1 cellular context compared by ENCODE assay signal in the genomic region with DNA sequence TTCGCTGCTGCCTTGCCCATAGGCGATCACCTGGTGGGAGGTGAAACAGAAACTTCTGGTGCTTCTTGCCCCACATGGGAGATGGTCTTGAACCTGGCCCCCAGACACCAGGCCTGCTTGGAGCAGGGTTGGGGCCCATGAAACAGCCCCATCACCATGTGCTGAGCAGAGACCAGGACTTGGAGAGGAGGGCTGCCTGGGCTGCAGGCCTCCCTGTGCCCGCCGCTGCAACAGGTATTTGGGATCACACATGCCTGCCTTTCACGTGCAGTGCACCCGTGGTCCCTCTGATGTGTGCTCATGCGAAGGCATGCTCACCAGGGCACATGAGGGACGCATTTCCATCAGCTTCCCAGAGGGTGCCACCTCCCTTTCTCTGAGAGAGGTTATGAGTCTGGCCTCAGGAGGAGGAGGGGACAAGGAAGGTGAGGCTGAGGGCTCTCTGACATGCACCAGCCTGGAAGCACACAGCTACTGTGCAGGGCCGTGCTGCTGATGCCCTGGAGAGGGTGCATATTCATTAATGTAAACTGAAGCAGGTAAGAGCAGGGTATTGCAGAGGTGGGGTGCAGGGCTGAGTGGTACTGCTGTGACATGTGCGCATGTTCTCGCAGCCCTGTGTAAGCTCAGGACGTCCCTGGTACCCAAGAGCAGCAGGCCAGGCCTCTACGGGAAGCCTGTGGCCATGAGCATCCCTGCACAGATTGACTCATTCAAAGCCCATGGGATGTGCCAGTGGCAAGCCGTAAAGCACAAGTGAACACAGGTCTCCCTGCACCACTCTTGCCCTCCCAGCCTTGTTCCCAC.
TF ChIP-seq lines count a peak whose summit lies in the region.

No MANE protein-coding gene starts in this region.

TF ChIP-seq in H1, 55 proteins besides CTCF, POLR2A, EP300 and RAD21:
- TF ChIP-seq, protein P1, sequence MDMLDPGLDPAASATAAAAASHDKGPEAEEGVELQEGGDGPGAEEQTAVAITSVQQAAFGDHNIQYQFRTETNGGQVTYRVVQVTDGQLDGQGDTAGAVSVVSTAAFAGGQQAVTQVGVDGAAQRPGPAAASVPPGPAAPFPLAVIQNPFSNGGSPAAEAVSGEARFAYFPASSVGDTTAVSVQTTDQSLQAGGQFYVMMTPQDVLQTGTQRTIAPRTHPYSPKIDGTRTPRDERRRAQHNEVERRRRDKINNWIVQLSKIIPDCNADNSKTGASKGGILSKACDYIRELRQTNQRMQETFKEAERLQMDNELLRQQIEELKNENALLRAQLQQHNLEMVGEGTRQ (IDR thresholded peaks at IDR 0.05; ENCODE audit: low read length): no peak
- TF ChIP-seq SIX5 (IDR thresholded peaks at IDR 0.05; ENCODE audit: low read depth, low read length): no peak
- no peak for TF ChIP-seq CHD2 (IDR thresholded peaks at IDR 0.05; ENCODE audit: low read length)
- TF ChIP-seq FOSL1 (IDR thresholded peaks at IDR 0.05; ENCODE audit: insufficient read depth, low read depth, low read length): no peak
- no peak for TF ChIP-seq POU5F1 (IDR thresholded peaks at IDR 0.05; ENCODE audit: low read depth, low read length)
- TF ChIP-seq SP2 (IDR thresholded peaks at IDR 0.05; ENCODE audit: low read length): no peak
- no peak for TF ChIP-seq CHD1 (IDR thresholded peaks at IDR 0.05; ENCODE audit: low read depth, low read length)
- no peak for TF ChIP-seq SRF (IDR thresholded peaks at IDR 0.05; ENCODE audit: low read depth, low read length)
- TF ChIP-seq, protein P2, sequence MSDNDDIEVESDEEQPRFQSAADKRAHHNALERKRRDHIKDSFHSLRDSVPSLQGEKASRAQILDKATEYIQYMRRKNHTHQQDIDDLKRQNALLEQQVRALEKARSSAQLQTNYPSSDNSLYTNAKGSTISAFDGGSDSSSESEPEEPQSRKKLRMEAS (IDR thresholded peaks at IDR 0.05): no peak
- TF ChIP-seq, protein P3, sequence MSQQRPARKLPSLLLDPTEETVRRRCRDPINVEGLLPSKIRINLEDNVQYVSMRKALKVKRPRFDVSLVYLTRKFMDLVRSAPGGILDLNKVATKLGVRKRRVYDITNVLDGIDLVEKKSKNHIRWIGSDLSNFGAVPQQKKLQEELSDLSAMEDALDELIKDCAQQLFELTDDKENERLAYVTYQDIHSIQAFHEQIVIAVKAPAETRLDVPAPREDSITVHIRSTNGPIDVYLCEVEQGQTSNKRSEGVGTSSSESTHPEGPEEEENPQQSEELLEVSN (IDR thresholded peaks at IDR 0.05): no peak
- no peak for TF ChIP-seq BRCA1 (IDR thresholded peaks at IDR 0.05; ENCODE audit: low read depth, low read length)
- no peak for TF ChIP-seq SP4 (IDR thresholded peaks at IDR 0.05; ENCODE audit: low read length)
- TF ChIP-seq YY1 (IDR thresholded peaks at IDR 0.05; ENCODE audit: low read depth, low read length): no peak
- no peak for TF ChIP-seq EZH2 (IDR thresholded peaks at IDR 0.05; ENCODE audit: low read depth, low read length, severe bottlenecking)
